ENCODE assay signal across 1 cellular context in genomic region chr7:135846339-135846738, GRCh38.
TF ChIP-seq lines count a peak whose summit lies in the region.

No MANE protein-coding gene starts in this region.

TF ChIP-seq in WTC11, 78 proteins besides CTCF, POLR2A, EP300 and RAD21 (continued from another document):
- TF ChIP-seq, protein P1, sequence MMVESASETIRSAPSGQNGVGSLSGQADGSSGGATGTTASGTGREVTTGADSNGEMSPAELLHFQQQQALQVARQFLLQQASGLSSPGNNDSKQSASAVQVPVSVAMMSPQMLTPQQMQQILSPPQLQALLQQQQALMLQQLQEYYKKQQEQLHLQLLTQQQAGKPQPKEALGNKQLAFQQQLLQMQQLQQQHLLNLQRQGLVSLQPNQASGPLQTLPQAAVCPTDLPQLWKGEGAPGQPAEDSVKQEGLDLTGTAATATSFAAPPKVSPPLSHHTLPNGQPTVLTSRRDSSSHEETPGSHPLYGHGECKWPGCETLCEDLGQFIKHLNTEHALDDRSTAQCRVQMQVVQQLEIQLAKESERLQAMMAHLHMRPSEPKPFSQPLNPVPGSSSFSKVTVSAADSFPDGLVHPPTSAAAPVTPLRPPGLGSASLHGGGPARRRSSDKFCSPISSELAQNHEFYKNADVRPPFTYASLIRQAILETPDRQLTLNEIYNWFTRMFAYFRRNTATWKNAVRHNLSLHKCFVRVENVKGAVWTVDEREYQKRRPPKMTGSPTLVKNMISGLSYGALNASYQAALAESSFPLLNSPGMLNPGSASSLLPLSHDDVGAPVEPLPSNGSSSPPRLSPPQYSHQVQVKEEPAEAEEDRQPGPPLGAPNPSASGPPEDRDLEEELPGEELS (CRISPR knock-in tag; IDR thresholded peaks at IDR 0.05) = no peak
- TF ChIP-seq SMAD4 (CRISPR knock-in tag; IDR thresholded peaks at IDR 0.05) = no peak
- no peak for TF ChIP-seq E2F1 (CRISPR knock-in tag; IDR thresholded peaks at IDR 0.05)
- no peak for TF ChIP-seq HMGXB4 (CRISPR knock-in tag; IDR thresholded peaks at IDR 0.05)
- TF ChIP-seq, protein P2, sequence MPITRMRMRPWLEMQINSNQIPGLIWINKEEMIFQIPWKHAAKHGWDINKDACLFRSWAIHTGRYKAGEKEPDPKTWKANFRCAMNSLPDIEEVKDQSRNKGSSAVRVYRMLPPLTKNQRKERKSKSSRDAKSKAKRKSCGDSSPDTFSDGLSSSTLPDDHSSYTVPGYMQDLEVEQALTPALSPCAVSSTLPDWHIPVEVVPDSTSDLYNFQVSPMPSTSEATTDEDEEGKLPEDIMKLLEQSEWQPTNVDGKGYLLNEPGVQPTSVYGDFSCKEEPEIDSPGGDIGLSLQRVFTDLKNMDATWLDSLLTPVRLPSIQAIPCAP (CRISPR knock-in tag; IDR thresholded peaks at IDR 0.05) = no peak
- TF ChIP-seq, protein P3, sequence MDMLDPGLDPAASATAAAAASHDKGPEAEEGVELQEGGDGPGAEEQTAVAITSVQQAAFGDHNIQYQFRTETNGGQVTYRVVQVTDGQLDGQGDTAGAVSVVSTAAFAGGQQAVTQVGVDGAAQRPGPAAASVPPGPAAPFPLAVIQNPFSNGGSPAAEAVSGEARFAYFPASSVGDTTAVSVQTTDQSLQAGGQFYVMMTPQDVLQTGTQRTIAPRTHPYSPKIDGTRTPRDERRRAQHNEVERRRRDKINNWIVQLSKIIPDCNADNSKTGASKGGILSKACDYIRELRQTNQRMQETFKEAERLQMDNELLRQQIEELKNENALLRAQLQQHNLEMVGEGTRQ (CRISPR knock-in tag; IDR thresholded peaks at IDR 0.05) = no peak
- TF ChIP-seq, protein P4, sequence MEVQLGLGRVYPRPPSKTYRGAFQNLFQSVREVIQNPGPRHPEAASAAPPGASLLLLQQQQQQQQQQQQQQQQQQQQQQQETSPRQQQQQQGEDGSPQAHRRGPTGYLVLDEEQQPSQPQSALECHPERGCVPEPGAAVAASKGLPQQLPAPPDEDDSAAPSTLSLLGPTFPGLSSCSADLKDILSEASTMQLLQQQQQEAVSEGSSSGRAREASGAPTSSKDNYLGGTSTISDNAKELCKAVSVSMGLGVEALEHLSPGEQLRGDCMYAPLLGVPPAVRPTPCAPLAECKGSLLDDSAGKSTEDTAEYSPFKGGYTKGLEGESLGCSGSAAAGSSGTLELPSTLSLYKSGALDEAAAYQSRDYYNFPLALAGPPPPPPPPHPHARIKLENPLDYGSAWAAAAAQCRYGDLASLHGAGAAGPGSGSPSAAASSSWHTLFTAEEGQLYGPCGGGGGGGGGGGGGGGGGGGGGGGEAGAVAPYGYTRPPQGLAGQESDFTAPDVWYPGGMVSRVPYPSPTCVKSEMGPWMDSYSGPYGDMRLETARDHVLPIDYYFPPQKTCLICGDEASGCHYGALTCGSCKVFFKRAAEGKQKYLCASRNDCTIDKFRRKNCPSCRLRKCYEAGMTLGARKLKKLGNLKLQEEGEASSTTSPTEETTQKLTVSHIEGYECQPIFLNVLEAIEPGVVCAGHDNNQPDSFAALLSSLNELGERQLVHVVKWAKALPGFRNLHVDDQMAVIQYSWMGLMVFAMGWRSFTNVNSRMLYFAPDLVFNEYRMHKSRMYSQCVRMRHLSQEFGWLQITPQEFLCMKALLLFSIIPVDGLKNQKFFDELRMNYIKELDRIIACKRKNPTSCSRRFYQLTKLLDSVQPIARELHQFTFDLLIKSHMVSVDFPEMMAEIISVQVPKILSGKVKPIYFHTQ (CRISPR knock-in tag; IDR thresholded peaks at IDR 0.05) = no peak
- TF ChIP-seq IRF2 (CRISPR knock-in tag; IDR thresholded peaks at IDR 0.05; ENCODE audit: borderline replicate concordance, low read depth) = no peak
- no peak for TF ChIP-seq ZNF121 (CRISPR knock-in tag; IDR thresholded peaks at IDR 0.05)
- no peak for TF ChIP-seq JAZF1 (CRISPR knock-in tag; IDR thresholded peaks at IDR 0.05)
- no peak for TF ChIP-seq ZNF423 (CRISPR knock-in tag; IDR thresholded peaks at IDR 0.05)
- TF ChIP-seq ZBTB21 (CRISPR knock-in tag; IDR thresholded peaks at IDR 0.05; ENCODE audit: borderline replicate concordance) = no peak
- TF ChIP-seq ZNF671 (CRISPR knock-in tag; IDR thresholded peaks at IDR 0.05) = no peak
- TF ChIP-seq SP1 (CRISPR knock-in tag; conservative IDR thresholded peaks at IDR 0.05) = no peak
- no peak for TF ChIP-seq GABPB1 (CRISPR knock-in tag; IDR thresholded peaks at IDR 0.05)
